In the genomic region with DNA sequence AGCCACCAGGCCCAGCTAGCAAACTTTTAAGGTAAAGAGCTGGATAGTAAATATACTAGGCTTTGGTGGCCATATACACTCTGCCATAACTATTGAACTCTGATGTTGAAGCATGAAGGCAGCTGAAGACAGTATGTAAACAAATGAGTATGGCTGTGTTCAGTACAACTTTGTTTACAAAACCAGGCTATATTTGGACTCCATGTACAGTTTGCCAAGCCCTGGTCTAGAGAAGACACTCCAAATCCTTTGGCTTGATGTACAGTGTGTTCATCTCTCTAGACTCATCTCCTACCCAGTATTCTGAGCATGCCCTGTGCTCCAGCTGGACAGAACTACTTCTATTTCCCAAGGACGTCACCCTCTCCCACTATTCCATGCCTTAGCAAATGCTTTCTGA, we compare ENCODE assay signal across 18 cellular contexts. TPM values are rescaled to one million over a fixed set of nuclear protein-coding genes. Genes with fewer than 3 reads are reported as not detected.
A peak's percentile ranks its signal among the peaks of the same experiment; 100 is the strongest.
DNase-seq lines count a peak whose midpoint lies in the region; ATAC-seq and TF ChIP-seq lines count a peak whose summit lies in the region.
"Had no signal": no experiment of that assay in that cellular context is flagged by ENCODE, and none has a peak within 500 bp of the region (broad histone marks: within the 10 kb centered on the region; RNA-seq: fewer than 3 reads in every experiment).

No MANE protein-coding gene starts in this region.

- no peak for TF ChIP-seq EP300 in gastroesophageal sphincter (IDR thresholded peaks at IDR 0.05)

- H3K4me3 ChIP-seq in osteoblast (ENCODE audit: insufficient read depth, low read length) (no peak overlapping the region), gastroesophageal sphincter (no peak overlapping the region)
- H3K4me3 ChIP-seq: GM12878, GM23248, HAP-1 had no signal

- ATAC-seq in SK-N-SH treated with all-trans-retinoic acid at 6 μM for 48 hours (no peak), gastroesophageal sphincter (no peak)
- ATAC-seq: GM12878, HepG2 had no signal

- H3K4me1 Mint-ChIP-seq in progenitor cell of endocrine pancreas (ENCODE audit: low read depth) = no peaks in the 10 kb centered on the region

- H3K9me3 Mint-ChIP-seq in progenitor cell of endocrine pancreas (ENCODE audit: low read depth) = no peaks in the 10 kb centered on the region
- H3K9me3 Mint-ChIP-seq: CD4-positive, alpha-beta T cell; IgD-negative memory B cell had no signal

- H3K9me3 ChIP-seq in osteoblast (ENCODE audit: low read depth, low read length) = no peaks in the 10 kb centered on the region
- no peaks in the 10 kb centered on the region for H3K9me3 ChIP-seq in gastroesophageal sphincter
- H3K9me3 ChIP-seq: BE2C, Caco-2, HAP-1 had no signal

- H3K27me3 ChIP-seq in osteoblast (ENCODE audit: insufficient read depth, low read length) (peaks cover 2% of the 10 kb centered on the region), gastroesophageal sphincter (no peaks in the 10 kb centered on the region)
- H3K27me3 ChIP-seq: BE2C had no signal

- H3K4me2 ChIP-seq in osteoblast (ENCODE audit: insufficient read depth, low read length) = no peak overlapping the region

- DNase-seq in DMS53 (lab: John Stamatoyannopoulos, UW) = peak; percentile 44
- peak; percentile 9 for DNase-seq in fibroblast of gingiva (ENCODE audit: low read depth)
- DNase-seq in osteoblast (ENCODE audit: insufficient read length, low spot score, missing footprints) = peak; percentile 10
- DNase-seq in progenitor cell of endocrine pancreas (ENCODE audit: low spot score, unreplicated experiment) = no peak
- DNase-seq: ACHN; BE2C; C1 segment of cervical spinal cord; Caco-2; CD4-positive, alpha-beta T cell; DMS79 treated with DMSO at 0.1 percent for 48 hours; GM23248 had no signal

- WGBS in gastroesophageal sphincter (ENCODE audit: low coverage in 1 of 2), 2 donors = 50% methylated on average over 1 of the region's 1 CpG

- no peak for TF ChIP-seq POLR2A in gastroesophageal sphincter (IDR thresholded peaks at IDR 0.05)

- no peak for TF ChIP-seq CTCF in C4-2B (conservative IDR thresholded peaks at IDR 0.05)
- no peak for TF ChIP-seq CTCF in osteoblast (IDR thresholded peaks at IDR 0.05; ENCODE audit: extremely low read depth, low read depth, low read length)
- no peak for TF ChIP-seq CTCF in gastroesophageal sphincter (IDR thresholded peaks at IDR 0.05)
- no peak for TF ChIP-seq CTCF in progenitor cell of endocrine pancreas (IDR thresholded peaks at IDR 0.05; ENCODE audit: unreplicated experiment)

- H3K27ac ChIP-seq in C4-2B (peak overlapping the region; percentile 70), osteoblast (ENCODE audit: low read depth, low read length) (no peak overlapping the region), gastroesophageal sphincter (no peak overlapping the region)
- H3K27ac ChIP-seq: GM23248 had no signal

- H3K36me3 ChIP-seq in osteoblast (ENCODE audit: insufficient read depth, low read length) (no peaks in the 10 kb centered on the region), gastroesophageal sphincter (no peaks in the 10 kb centered on the region)
- H3K36me3 ChIP-seq: BE2C, HAP-1 had no signal

- H3K4me1 ChIP-seq in osteoblast (ENCODE audit: insufficient read depth, low read length) (no peaks in the 10 kb centered on the region), gastroesophageal sphincter (no peaks in the 10 kb centered on the region)
- H3K4me1 ChIP-seq: BE2C, Caco-2, HAP-1 had no signal

- H3K4me3 Mint-ChIP-seq in progenitor cell of endocrine pancreas (ENCODE audit: low read depth) = no peak overlapping the region
- H3K4me3 Mint-ChIP-seq: CD4-positive, alpha-beta T cell; IgD-negative memory B cell had no signal

- no peak overlapping the region for H3K27ac Mint-ChIP-seq in progenitor cell of endocrine pancreas
- H3K27ac Mint-ChIP-seq: CD4-positive, alpha-beta T cell; IgD-negative memory B cell had no signal

- no peaks in the 10 kb centered on the region for H3K36me3 Mint-ChIP-seq in progenitor cell of endocrine pancreas (ENCODE audit: insufficient read depth)

- H3K79me2 ChIP-seq in osteoblast (ENCODE audit: insufficient read depth, low read length) = no peaks in the 10 kb centered on the region

- H4K20me1 ChIP-seq in osteoblast (ENCODE audit: insufficient read depth, low read length) = no peaks in the 10 kb centered on the region

- H2AFZ ChIP-seq in osteoblast (ENCODE audit: low read length) = no peak overlapping the region
- H2AFZ ChIP-seq: GM23248 had no signal

- peaks cover 42% of the 10 kb centered on the region for H3K27me3 Mint-ChIP-seq in progenitor cell of endocrine pancreas

TF ChIP-seq in SK-N-SH treated with all-trans-retinoic acid at 6 μM for 48 hours, 23 proteins besides CTCF, POLR2A, EP300 and RAD21 (continues in another document):
- TF ChIP-seq, protein P1, sequence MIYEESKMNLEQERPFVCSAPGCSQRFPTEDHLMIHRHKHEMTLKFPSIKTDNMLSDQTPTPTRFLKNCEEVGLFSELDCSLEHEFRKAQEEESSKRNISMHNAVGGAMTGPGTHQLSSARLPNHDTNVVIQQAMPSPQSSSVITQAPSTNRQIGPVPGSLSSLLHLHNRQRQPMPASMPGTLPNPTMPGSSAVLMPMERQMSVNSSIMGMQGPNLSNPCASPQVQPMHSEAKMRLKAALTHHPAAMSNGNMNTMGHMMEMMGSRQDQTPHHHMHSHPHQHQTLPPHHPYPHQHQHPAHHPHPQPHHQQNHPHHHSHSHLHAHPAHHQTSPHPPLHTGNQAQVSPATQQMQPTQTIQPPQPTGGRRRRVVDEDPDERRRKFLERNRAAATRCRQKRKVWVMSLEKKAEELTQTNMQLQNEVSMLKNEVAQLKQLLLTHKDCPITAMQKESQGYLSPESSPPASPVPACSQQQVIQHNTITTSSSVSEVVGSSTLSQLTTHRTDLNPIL (CRISPR knock-in tag; IDR thresholded peaks at IDR 0.05; ENCODE audit: low read depth) = no peak
- TF ChIP-seq, protein P2, sequence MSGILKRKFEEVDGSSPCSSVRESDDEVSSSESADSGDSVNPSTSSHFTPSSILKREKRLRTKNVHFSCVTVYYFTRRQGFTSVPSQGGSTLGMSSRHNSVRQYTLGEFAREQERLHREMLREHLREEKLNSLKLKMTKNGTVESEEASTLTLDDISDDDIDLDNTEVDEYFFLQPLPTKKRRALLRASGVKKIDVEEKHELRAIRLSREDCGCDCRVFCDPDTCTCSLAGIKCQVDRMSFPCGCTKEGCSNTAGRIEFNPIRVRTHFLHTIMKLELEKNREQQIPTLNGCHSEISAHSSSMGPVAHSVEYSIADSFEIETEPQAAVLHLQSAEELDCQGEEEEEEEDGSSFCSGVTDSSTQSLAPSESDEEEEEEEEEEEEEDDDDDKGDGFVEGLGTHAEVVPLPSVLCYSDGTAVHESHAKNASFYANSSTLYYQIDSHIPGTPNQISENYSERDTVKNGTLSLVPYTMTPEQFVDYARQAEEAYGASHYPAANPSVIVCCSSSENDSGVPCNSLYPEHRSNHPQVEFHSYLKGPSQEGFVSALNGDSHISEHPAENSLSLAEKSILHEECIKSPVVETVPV (CRISPR knock-in tag; IDR thresholded peaks at IDR 0.05) = no peak
- TF ChIP-seq ZNF565 (CRISPR knock-in tag; conservative IDR thresholded peaks at IDR 0.05; ENCODE audit: low read depth) = no peak
- no peak for TF ChIP-seq TCF4 (CRISPR knock-in tag; IDR thresholded peaks at IDR 0.05; ENCODE audit: borderline replicate concordance)
- no peak for TF ChIP-seq ZNF8 (CRISPR knock-in tag; IDR thresholded peaks at IDR 0.05)
- no peak for TF ChIP-seq ISL1 (CRISPR knock-in tag; IDR thresholded peaks at IDR 0.05)
- TF ChIP-seq PPARA (CRISPR knock-in tag; IDR thresholded peaks at IDR 0.05; ENCODE audit: borderline replicate concordance) = no peak
- TF ChIP-seq, protein P3, sequence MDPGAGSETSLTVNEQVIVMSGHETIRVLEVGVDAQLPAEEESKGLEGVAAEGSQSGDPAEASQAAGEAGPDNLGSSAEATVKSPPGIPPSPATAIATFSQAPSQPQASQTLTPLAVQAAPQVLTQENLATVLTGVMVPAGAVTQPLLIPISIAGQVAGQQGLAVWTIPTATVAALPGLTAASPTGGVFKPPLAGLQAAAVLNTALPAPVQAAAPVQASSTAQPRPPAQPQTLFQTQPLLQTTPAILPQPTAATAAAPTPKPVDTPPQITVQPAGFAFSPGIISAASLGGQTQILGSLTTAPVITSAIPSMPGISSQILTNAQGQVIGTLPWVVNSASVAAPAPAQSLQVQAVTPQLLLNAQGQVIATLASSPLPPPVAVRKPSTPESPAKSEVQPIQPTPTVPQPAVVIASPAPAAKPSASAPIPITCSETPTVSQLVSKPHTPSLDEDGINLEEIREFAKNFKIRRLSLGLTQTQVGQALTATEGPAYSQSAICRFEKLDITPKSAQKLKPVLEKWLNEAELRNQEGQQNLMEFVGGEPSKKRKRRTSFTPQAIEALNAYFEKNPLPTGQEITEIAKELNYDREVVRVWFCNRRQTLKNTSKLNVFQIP (CRISPR knock-in tag; IDR thresholded peaks at IDR 0.05; ENCODE audit: borderline replicate concordance, low read depth) = no peak
- no peak for TF ChIP-seq ARNTL (CRISPR knock-in tag; IDR thresholded peaks at IDR 0.05; ENCODE audit: borderline replicate concordance, low read depth)
- no peak for TF ChIP-seq SNAI2 (CRISPR knock-in tag; IDR thresholded peaks at IDR 0.05)
- no peak for TF ChIP-seq GLIS3 (CRISPR knock-in tag; IDR thresholded peaks at IDR 0.05)
- no peak for TF ChIP-seq CSDC2 (CRISPR knock-in tag; IDR thresholded peaks at IDR 0.05)
- TF ChIP-seq, protein P4, sequence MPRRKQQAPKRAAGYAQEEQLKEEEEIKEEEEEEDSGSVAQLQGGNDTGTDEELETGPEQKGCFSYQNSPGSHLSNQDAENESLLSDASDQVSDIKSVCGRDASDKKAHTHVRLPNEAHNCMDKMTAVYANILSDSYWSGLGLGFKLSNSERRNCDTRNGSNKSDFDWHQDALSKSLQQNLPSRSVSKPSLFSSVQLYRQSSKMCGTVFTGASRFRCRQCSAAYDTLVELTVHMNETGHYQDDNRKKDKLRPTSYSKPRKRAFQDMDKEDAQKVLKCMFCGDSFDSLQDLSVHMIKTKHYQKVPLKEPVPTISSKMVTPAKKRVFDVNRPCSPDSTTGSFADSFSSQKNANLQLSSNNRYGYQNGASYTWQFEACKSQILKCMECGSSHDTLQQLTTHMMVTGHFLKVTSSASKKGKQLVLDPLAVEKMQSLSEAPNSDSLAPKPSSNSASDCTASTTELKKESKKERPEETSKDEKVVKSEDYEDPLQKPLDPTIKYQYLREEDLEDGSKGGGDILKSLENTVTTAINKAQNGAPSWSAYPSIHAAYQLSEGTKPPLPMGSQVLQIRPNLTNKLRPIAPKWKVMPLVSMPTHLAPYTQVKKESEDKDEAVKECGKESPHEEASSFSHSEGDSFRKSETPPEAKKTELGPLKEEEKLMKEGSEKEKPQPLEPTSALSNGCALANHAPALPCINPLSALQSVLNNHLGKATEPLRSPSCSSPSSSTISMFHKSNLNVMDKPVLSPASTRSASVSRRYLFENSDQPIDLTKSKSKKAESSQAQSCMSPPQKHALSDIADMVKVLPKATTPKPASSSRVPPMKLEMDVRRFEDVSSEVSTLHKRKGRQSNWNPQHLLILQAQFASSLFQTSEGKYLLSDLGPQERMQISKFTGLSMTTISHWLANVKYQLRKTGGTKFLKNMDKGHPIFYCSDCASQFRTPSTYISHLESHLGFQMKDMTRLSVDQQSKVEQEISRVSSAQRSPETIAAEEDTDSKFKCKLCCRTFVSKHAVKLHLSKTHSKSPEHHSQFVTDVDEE (CRISPR knock-in tag; IDR thresholded peaks at IDR 0.05) = no peak

RNA-seq across cellular contexts. Expression of a gene that starts 54.3 kb away (rescaled TPM):
- total RNA-seq in osteoblast (1.4 and 3.2 TPM in 2 replicates), gastroesophageal sphincter (1 to 10 TPM in 2 of 4 donors, under 1 TPM in 2; 0.27 to 5.4 (median 0.97) TPM), progenitor cell of endocrine pancreas (8.2 and 12.5 TPM in 2 replicates)
- total RNA-seq: Caco-2; CD4-positive, alpha-beta T cell; GM23248; HepG2 had no signal
